1 cellular context compared by ENCODE assay signal in the genomic region with DNA sequence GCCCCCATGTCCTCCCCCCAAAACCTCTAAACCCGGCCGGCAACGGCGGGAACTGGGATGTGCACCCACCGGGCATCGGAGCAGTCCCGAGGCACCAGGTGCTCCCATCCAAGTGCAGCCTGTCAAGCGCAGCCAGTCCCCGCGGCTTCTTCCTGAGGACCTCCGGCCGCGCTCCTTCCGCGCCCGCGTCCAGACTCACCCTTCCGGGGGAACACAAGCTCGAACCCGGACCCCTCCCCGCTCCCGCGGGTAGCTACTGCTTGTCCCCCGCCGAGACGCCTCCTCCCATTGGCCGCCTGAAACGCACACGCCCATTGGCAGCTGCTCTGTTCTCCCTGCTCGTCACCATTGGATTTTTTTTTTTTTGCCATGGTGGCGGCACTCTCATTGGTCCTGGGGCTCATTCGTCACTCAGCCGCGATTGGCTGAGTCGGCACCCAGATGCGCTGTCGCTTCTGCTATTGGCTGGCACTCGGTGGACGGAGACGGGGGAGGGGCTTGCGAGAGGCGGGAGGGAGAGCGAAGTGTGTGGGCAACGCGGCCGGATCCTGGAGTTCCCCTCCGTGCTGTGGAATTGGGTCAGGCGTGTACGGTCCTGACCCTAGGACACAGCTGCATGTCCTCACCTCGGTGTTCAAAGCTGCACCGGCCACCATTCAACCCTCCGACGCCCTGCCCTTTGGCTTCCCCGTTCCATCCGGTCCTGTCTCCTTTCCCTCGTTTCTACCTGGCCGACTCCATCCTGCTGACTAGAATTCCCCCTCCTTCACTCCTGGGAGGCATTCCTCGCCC.
TF ChIP-seq lines count a peak whose summit lies in the region.

TYK2 (minus strand) TSS at position 262 of the 792 bp plus-strand sequence. CDS start 2,166 bp downstream, outside the sequence.

TF ChIP-seq in GM12878, 131 proteins besides CTCF, POLR2A, EP300 and RAD21 (continued from another document and continues in another):
- TF ChIP-seq, protein P1, sequence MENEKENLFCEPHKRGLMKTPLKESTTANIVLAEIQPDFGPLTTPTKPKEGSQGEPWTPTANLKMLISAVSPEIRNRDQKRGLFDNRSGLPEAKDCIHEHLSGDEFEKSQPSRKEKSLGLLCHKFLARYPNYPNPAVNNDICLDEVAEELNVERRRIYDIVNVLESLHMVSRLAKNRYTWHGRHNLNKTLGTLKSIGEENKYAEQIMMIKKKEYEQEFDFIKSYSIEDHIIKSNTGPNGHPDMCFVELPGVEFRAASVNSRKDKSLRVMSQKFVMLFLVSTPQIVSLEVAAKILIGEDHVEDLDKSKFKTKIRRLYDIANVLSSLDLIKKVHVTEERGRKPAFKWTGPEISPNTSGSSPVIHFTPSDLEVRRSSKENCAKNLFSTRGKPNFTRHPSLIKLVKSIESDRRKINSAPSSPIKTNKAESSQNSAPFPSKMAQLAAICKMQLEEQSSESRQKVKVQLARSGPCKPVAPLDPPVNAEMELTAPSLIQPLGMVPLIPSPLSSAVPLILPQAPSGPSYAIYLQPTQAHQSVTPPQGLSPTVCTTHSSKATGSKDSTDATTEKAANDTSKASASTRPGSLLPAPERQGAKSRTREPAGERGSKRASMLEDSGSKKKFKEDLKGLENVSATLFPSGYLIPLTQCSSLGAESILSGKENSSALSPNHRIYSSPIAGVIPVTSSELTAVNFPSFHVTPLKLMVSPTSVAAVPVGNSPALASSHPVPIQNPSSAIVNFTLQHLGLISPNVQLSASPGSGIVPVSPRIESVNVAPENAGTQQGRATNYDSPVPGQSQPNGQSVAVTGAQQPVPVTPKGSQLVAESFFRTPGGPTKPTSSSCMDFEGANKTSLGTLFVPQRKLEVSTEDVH (IDR thresholded peaks at IDR 0.05; ENCODE audit: low read depth, partially characterized antibody): peak; percentile 81
- TF ChIP-seq BACH1 (IDR thresholded peaks at IDR 0.05; ENCODE audit: borderline replicate concordance) (peak; percentile 74; the same call in 1 of the 2 replicates), CBX3 (IDR thresholded peaks at IDR 0.05; ENCODE audit: borderline replicate concordance, low read depth) (no peak), MTA2 (IDR thresholded peaks at IDR 0.05; ENCODE audit: low read depth) (peak; percentile 55), ZNF622 (IDR thresholded peaks at IDR 0.05) (no peak), TBL1XR1 (IDR thresholded peaks at IDR 0.05; ENCODE audit: low read depth, low read length) (no peak), ZNF592 (IDR thresholded peaks at IDR 0.05) (no peak), CBFB (IDR thresholded peaks at IDR 0.05; ENCODE audit: low read depth) (peak; percentile 37; the same call in 1 of the 2 replicates), CEBPB (IDR thresholded peaks at IDR 0.05; ENCODE audit: borderline replicate concordance in 1 of 2, low read depth in 2 of 2, low read length in 2 of 2) (no peak), KLF5 (IDR thresholded peaks at IDR 0.05; ENCODE audit: partially characterized antibody) (peak; percentile 14), ETV6 (conservative IDR thresholded peaks at IDR 0.05 in 1 of 2, IDR thresholded peaks at IDR 0.05 in 1 of 2; ENCODE audit: borderline replicate concordance in 1 of 2, low read depth in 1 of 2) (0 out of 4 replicates have a peak, but pooled peaks of 1 of the 2 experiments have one; percentile 16), LARP7 (IDR thresholded peaks at IDR 0.05) (peak; percentile 80; the same call in 1 of the 2 replicates), EED (IDR thresholded peaks at IDR 0.05; ENCODE audit: low read depth) (no peak; the same call in 1 of the 2 replicates), NR2C2 (IDR thresholded peaks at IDR 0.05; ENCODE audit: borderline replicate concordance, control insufficient read depth, insufficient read length, low read depth) (no peak), NBN (IDR thresholded peaks at IDR 0.05) (peak; percentile 92), WRNIP1 (IDR thresholded peaks at IDR 0.05; ENCODE audit: borderline replicate concordance, low read depth, low read length) (0 out of 2 replicates have a peak, but pooled peaks have one; percentile 55), BMI1 (IDR thresholded peaks at IDR 0.05; ENCODE audit: borderline replicate concordance) (no peak), EGR1 (IDR thresholded peaks at IDR 0.05; ENCODE audit: borderline replicate concordance in 1 of 2, low read depth in 2 of 2, low read length in 2 of 2) (0 out of 3 replicates have a peak, but pooled peaks of 1 of the 2 experiments have one; percentile 2), GABPA (IDR thresholded peaks at IDR 0.05; ENCODE audit: low read depth) (0 out of 2 replicates have a peak, but pooled peaks have one; percentile 19), IRF3 (IDR thresholded peaks at IDR 0.05) (peak; percentile 95), POU2F2 (IDR thresholded peaks at IDR 0.05; ENCODE audit: borderline replicate concordance, low read depth, low read length) (peak; percentile 57; the same call in 1 of the 3 replicates), SMAD1 (IDR thresholded peaks at IDR 0.05; ENCODE audit: low read depth, partially characterized antibody) (peak; percentile 51), IRF5 (IDR thresholded peaks at IDR 0.05; ENCODE audit: borderline replicate concordance) (no peak), IRF4 (IDR thresholded peaks at IDR 0.05; ENCODE audit: low read depth, low read length) (no peak), SUZ12 (IDR thresholded peaks at IDR 0.05; ENCODE audit: unreplicated experiment) (no peak), REST (IDR thresholded peaks at IDR 0.05; ENCODE audit: low read depth, low read length) (no peak), NR2C1 (IDR thresholded peaks at IDR 0.05) (0 out of 2 replicates have a peak, but pooled peaks have one; percentile 33), NR2F1 (conservative IDR thresholded peaks at IDR 0.05) (peak; percentile 93), RB1 (IDR thresholded peaks at IDR 0.05; ENCODE audit: borderline replicate concordance) (peak; percentile 35; the same call in 1 of the 2 replicates), SIX5 (IDR thresholded peaks at IDR 0.05; ENCODE audit: low read depth, low read length, severe bottlenecking) (no peak), CHD1 (IDR thresholded peaks at IDR 0.05; ENCODE audit: low read depth, low read length) (no peak), CHD2 (IDR thresholded peaks at IDR 0.05; ENCODE audit: borderline replicate concordance, low read depth, low read length) (peak; percentile 96), RELA (IDR thresholded peaks at IDR 0.05; ENCODE audit: borderline replicate concordance, partially characterized antibody) (peak; percentile 95), RFX5 (IDR thresholded peaks at IDR 0.05; ENCODE audit: low read depth, low read length) (peak; percentile 96), SMC3 (IDR thresholded peaks at IDR 0.05; ENCODE audit: borderline replicate concordance, low read length) (no peak), ZBED1 (IDR thresholded peaks at IDR 0.05; ENCODE audit: borderline replicate concordance) (no peak), SIN3A (IDR thresholded peaks at IDR 0.05; ENCODE audit: low read depth, low read length) (peak; percentile 81; the same call in 1 of the 2 replicates)
- TF ChIP-seq, protein P2, sequence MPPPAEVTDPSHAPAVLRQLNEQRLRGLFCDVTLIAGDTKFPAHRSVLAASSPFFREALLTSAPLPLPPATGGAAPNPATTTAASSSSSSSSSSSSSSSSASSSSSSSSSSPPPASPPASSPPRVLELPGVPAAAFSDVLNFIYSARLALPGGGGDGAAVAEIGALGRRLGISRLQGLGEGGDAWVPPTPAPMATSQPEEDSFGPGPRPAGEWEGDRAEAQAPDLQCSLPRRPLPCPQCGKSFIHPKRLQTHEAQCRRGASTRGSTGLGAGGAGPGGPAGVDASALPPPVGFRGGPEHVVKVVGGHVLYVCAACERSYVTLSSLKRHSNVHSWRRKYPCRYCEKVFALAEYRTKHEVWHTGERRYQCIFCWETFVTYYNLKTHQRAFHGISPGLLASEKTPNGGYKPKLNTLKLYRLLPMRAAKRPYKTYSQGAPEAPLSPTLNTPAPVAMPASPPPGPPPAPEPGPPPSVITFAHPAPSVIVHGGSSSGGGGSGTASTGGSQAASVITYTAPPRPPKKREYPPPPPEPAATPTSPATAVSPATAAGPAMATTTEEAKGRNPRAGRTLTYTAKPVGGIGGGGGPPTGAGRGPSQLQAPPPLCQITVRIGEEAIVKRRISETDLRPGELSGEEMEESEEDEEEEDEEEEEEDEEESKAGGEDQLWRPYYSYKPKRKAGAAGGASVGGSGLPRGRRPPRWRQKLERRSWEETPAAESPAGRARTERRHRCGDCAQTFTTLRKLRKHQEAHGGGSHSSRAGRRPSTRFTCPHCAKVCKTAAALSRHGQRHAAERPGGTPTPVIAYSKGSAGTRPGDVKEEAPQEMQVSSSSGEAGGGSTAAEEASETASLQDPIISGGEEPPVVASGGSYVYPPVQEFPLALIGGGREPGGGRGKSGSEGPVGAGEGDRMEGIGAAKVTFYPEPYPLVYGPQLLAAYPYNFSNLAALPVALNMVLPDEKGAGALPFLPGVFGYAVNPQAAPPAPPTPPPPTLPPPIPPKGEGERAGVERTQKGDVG (CRISPR knock-in tag; IDR thresholded peaks at IDR 0.05): no peak
- TF ChIP-seq, protein P3, sequence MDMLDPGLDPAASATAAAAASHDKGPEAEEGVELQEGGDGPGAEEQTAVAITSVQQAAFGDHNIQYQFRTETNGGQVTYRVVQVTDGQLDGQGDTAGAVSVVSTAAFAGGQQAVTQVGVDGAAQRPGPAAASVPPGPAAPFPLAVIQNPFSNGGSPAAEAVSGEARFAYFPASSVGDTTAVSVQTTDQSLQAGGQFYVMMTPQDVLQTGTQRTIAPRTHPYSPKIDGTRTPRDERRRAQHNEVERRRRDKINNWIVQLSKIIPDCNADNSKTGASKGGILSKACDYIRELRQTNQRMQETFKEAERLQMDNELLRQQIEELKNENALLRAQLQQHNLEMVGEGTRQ (IDR thresholded peaks at IDR 0.05; ENCODE audit: borderline replicate concordance, low read depth, low read length): no peak
